In genomic region chr12:6451348-6452244, GRCh38 we compare ENCODE assay signal across 7 cellular contexts.
A peak's percentile ranks its signal among the peaks of the same experiment; 100 is the strongest.
DNase-seq lines count a peak whose midpoint lies in the region; ATAC-seq and TF ChIP-seq lines count a peak whose summit lies in the region.

A gene with protein sequence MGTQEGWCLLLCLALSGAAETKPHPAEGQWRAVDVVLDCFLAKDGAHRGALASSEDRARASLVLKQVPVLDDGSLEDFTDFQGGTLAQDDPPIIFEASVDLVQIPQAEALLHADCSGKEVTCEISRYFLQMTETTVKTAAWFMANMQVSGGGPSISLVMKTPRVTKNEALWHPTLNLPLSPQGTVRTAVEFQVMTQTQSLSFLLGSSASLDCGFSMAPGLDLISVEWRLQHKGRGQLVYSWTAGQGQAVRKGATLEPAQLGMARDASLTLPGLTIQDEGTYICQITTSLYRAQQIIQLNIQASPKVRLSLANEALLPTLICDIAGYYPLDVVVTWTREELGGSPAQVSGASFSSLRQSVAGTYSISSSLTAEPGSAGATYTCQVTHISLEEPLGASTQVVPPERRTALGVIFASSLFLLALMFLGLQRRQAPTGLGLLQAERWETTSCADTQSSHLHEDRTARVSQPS (plus strand): TSS chr12:6452042. CDS start chr12:6452249, 207 bp downstream.

- ATAC-seq in GM18511 (IDR thresholded peaks at IDR 0.05; ENCODE audit: unreplicated experiment): peak; percentile 83
- ATAC-seq in HG03066 (IDR thresholded peaks at IDR 0.05; ENCODE audit: low read depth, unreplicated experiment): peak; percentile 57

- DNase-seq in NCI-H226: peak; percentile 51
- peak; percentile 60 to 62 for DNase-seq in activated CD4-positive, alpha-beta T cell treated with anti-CD3 and anti-CD28 coated beads for 24 hours (ENCODE audit: low read depth in 2 of 2)
- DNase-seq in choroid plexus epithelial cell (ENCODE audit: low read depth): peak; percentile 81
- DNase-seq in kidney tubule cell (ENCODE audit: low spot score): peak; percentile 85
- DNase-seq in stimulated activated CD4-positive, alpha-beta T cell treated with anti-CD3 and anti-CD28 coated beads, Interleukin-15, amount 100 ng/mL, for 24 hours: peak; percentile 84

- H3K4me3 ChIP-seq in choroid plexus epithelial cell (ENCODE audit: low read depth, low read length): peak within 1 kb of the TSS; percentile 74

- no peak for TF ChIP-seq CTCF in choroid plexus epithelial cell (conservative IDR thresholded peaks at IDR 0.05; ENCODE audit: low read depth, low read length)

Comparison
In these comparisons a context has a peak if more than half of its experiments do, and no peak if none do; other contexts are left out.
1. Peak in every context shown above with its lines: DNase-seq, ATAC-seq and H3K4me3 ChIP-seq.